2 cellular contexts compared by ENCODE assay signal in the genomic region with DNA sequence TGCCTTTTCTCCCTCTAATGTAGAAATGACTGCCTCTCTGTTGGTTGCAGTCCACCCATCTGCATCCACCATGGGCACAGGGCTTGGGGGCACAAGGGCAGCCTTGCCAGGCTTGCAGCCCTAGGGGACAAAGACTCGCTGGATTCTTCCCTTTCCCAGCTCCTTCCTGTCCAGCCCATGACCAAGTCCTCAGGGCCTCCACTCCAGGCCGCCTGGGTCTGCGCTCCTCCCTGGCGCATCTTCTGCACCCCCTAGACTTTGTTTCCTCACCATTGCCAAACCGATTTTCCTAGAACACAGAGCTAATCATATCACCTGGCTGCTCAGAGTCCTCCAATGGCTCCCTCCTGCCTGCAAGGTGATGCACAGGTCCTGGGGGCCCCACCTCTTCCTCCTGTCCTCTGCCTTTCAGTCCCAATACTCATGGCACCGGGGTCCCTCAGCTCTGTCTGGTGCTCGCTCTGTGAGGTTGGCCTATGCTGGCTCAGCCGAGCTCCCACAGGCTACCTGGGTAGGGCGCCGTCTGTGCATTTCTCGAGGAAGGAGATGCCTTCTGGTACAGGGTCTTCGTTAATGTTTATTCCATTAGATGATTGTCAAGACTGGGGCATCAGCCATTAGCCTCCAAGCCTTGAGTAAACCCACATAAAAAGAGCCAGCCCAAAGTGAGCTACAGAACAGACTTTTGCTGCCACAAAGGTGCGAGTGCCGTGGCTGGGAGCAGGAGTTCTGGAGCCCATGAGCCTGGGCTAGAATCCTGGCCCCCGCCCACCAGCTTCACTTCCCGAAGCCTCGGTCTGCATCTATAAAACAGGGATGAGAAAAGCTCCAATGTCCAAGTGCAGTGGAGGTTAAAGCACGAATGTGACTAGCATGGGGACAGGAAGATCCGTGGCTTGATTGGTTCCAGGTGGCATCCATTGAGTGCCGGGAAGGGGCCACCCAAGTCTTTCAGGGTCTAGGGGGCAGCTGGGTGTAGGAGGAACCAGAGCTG.
TF ChIP-seq lines count a peak whose summit lies in the region.

No MANE protein-coding gene starts in this region.

TF ChIP-seq in HepG2, 621 proteins besides CTCF, POLR2A, EP300 and RAD21:
- TF ChIP-seq, protein P1, sequence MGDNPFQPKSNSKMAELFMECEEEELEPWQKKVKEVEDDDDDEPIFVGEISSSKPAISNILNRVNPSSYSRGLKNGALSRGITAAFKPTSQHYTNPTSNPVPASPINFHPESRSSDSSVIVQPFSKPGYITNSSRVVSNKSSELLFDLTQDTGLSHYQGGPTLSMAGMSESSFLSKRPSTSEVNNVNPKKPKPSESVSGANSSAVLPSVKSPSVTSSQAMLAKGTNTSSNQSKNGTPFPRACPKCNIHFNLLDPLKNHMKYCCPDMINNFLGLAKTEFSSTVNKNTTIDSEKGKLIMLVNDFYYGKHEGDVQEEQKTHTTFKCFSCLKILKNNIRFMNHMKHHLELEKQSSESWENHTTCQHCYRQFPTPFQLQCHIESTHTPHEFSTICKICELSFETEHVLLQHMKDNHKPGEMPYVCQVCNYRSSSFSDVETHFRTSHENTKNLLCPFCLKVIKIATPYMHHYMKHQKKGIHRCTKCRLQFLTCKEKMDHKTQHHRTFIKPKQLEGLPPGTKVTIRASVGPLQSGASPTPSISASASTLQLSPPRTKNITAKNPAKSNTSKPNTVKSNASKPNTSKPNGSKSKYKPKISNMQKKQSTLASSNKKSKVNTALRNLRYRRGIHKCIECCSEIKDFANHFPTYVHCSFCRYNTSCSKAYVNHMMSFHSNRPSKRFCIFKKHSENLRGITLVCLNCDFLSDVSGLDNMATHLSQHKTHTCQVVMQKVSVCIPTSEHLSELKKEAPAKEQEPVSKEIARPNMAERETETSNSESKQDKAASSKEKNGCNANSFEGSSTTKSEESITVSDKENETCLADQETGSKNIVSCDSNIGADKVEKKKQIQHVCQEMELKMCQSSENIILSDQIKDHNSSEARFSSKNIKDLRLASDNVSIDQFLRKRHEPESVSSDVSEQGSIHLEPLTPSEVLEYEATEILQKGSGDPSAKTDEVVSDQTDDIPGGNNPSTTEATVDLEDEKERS (CRISPR knock-in tag; IDR thresholded peaks at IDR 0.05) = no peak
- TF ChIP-seq AGO1 (IDR thresholded peaks at IDR 0.05; ENCODE audit: low read depth, low read length, poor library complexity, severe bottlenecking) (peak; percentile 7), ZNF629 (CRISPR knock-in tag; conservative IDR thresholded peaks at IDR 0.05) (no peak), SALL1 (CRISPR knock-in tag; IDR thresholded peaks at IDR 0.05) (0 out of 2 replicates have a peak, but pooled peaks have one; percentile 15), AGO2 (optimal IDR thresholded peaks at IDR 0.05; ENCODE audit: low read depth, low read length) (peak; percentile 64), RAD51 (IDR thresholded peaks at IDR 0.05; ENCODE audit: borderline replicate concordance) (no peak)
- TF ChIP-seq, protein P2, sequence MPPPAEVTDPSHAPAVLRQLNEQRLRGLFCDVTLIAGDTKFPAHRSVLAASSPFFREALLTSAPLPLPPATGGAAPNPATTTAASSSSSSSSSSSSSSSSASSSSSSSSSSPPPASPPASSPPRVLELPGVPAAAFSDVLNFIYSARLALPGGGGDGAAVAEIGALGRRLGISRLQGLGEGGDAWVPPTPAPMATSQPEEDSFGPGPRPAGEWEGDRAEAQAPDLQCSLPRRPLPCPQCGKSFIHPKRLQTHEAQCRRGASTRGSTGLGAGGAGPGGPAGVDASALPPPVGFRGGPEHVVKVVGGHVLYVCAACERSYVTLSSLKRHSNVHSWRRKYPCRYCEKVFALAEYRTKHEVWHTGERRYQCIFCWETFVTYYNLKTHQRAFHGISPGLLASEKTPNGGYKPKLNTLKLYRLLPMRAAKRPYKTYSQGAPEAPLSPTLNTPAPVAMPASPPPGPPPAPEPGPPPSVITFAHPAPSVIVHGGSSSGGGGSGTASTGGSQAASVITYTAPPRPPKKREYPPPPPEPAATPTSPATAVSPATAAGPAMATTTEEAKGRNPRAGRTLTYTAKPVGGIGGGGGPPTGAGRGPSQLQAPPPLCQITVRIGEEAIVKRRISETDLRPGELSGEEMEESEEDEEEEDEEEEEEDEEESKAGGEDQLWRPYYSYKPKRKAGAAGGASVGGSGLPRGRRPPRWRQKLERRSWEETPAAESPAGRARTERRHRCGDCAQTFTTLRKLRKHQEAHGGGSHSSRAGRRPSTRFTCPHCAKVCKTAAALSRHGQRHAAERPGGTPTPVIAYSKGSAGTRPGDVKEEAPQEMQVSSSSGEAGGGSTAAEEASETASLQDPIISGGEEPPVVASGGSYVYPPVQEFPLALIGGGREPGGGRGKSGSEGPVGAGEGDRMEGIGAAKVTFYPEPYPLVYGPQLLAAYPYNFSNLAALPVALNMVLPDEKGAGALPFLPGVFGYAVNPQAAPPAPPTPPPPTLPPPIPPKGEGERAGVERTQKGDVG (CRISPR knock-in tag; IDR thresholded peaks at IDR 0.05; ENCODE audit: borderline replicate concordance) = 0 out of 2 replicates have a peak, but pooled peaks have one; percentile 6
- TF ChIP-seq, protein P3, sequence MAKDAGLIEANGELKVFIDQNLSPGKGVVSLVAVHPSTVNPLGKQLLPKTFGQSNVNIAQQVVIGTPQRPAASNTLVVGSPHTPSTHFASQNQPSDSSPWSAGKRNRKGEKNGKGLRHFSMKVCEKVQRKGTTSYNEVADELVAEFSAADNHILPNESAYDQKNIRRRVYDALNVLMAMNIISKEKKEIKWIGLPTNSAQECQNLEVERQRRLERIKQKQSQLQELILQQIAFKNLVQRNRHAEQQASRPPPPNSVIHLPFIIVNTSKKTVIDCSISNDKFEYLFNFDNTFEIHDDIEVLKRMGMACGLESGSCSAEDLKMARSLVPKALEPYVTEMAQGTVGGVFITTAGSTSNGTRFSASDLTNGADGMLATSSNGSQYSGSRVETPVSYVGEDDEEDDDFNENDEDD (CRISPR knock-in tag; IDR thresholded peaks at IDR 0.05; ENCODE audit: borderline replicate concordance) = no peak

TF ChIP-seq in K562, 482 proteins besides CTCF, POLR2A, EP300 and RAD21:
- 0 out of 2 replicates have a peak, but pooled peaks have one; percentile 13 for TF ChIP-seq SUPT5H (IDR thresholded peaks at IDR 0.05)
- TF ChIP-seq, protein P4, sequence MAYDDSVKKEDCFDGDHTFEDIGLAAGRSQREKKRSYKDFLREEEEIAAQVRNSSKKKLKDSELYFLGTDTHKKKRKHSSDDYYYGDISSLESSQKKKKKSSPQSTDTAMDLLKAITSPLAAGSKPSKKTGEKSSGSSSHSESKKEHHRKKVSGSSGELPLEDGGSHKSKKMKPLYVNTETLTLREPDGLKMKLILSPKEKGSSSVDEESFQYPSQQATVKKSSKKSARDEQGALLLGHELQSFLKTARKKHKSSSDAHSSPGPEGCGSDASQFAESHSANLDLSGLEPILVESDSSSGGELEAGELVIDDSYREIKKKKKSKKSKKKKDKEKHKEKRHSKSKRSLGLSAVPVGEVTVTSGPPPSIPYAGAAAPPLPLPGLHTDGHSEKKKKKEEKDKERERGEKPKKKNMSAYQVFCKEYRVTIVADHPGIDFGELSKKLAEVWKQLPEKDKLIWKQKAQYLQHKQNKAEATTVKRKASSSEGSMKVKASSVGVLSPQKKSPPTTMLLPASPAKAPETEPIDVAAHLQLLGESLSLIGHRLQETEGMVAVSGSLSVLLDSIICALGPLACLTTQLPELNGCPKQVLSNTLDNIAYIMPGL (CRISPR knock-in tag; IDR thresholded peaks at IDR 0.05) = no peak
